Comparison of ENCODE assay signal across 26 cellular contexts in genomic region chr13:31674056-31674455, GRCh38.
DNase-seq lines count a peak whose midpoint lies in the region; ATAC-seq and TF ChIP-seq lines count a peak whose summit lies in the region.
"Had no signal": no experiment of that assay in that cellular context is flagged by ENCODE, and none has a peak within 500 bp of the region (broad histone marks: within the 10 kb centered on the region; RNA-seq: fewer than 3 reads in every experiment).

No MANE protein-coding gene starts in this region.

- ATAC-seq in GM21381 (IDR thresholded peaks at IDR 0.05; ENCODE audit: unreplicated experiment) = no peak
- ATAC-seq: effector memory CD8-positive, alpha-beta T cell; left lobe of liver; sciatic nerve; stimulated activated memory B cell treated with anti-CD40 and anti-IgM and Interleukin-4, amounts not matched to agents 10 μg/mL and 1 μg/mL and 100 μg/mL, for 72 hours had no signal

- H3K36me3 ChIP-seq in suprapubic skin = no peaks in the 10 kb centered on the region
- H3K36me3 ChIP-seq: colonic mucosa, neutrophil, WERI-Rb-1 had no signal

- WGBS in suprapubic skin = 74% methylated on average over 1 of the region's 1 CpG

- no peaks in the 10 kb centered on the region for H3K27me3 ChIP-seq in suprapubic skin
- H3K27me3 ChIP-seq: colonic mucosa, neutrophil had no signal

- DNase-seq in AG20443 (ENCODE audit: low spot score) (peak; percentile 44), LHCN-M2 (ENCODE audit: low read depth) (peak; percentile 14), SK-N-DZ (ENCODE audit: low spot score) (peak; percentile 38), fibroblast of pulmonary artery (ENCODE audit: low read depth) (peak; percentile 47), amniotic stem cell (lab: John Stamatoyannopoulos, UW) (no peak), suprapubic skin (ENCODE audit: low spot score in 2 of 2) (no peak), DMS153 (lab: John Stamatoyannopoulos, UW) (no peak)
- DNase-seq: activated CD4-positive, alpha-beta T cell treated with anti-CD3 and anti-CD28 coated beads, Interleukin-2, amount 10 ng/mL, durations not matched to agents 7 days and 5 days; activated naive CD4-positive, alpha-beta T cell treated with anti-CD3 and anti-CD28 coated beads, Interleukin-2, amount 10 ng/mL, durations not matched to agents 7 days and 5 days; colonic mucosa; DND-41; effector memory CD8-positive, alpha-beta T cell; erythroblast; hypothalamus; Kasumi-1; NCI-H1105; NCI-H1930; NCI-H2227 treated with DMSO at 0.1 percent for 48 hours; NCI-H69; stimulated activated CD4-positive, alpha-beta T cell treated with anti-CD3 and anti-CD28 coated beads, Interleukin-4, amount 100 ng/mL, for 4 hours; WERI-Rb-1 had no signal

- H3K27ac ChIP-seq in suprapubic skin = no peak overlapping the region
- H3K27ac ChIP-seq: colonic mucosa, neutrophil, WERI-Rb-1 had no signal

- TF ChIP-seq CTCF in fibroblast of pulmonary artery (IDR thresholded peaks at IDR 0.05; ENCODE audit: low read length, missing control alignments) (no peak), suprapubic skin (IDR thresholded peaks at IDR 0.05) (no peak)

- H3K4me3 ChIP-seq in fibroblast of pulmonary artery (replicated peaks; ENCODE audit: low read depth, low read length) = no peak overlapping the region
- no peak overlapping the region for H3K4me3 ChIP-seq in suprapubic skin
- H3K4me3 ChIP-seq: colonic mucosa had no signal

- no peaks in the 10 kb centered on the region for H3K4me1 ChIP-seq in suprapubic skin
- H3K4me1 ChIP-seq: colonic mucosa had no signal

- H3K9me3 ChIP-seq in suprapubic skin = no peaks in the 10 kb centered on the region
- H3K9me3 ChIP-seq: colonic mucosa, neutrophil had no signal

- no peak for TF ChIP-seq POLR2A in suprapubic skin (IDR thresholded peaks at IDR 0.05)

- TF ChIP-seq EP300 in suprapubic skin (IDR thresholded peaks at IDR 0.05) = no peak

Comparison
In these comparisons a context has a peak if more than half of its experiments do, and no peak if none do; other contexts are left out.
1. DNase-seq: peak in AG20443 (single experiment), LHCN-M2 (single experiment), SK-N-DZ (single experiment) and fibroblast of pulmonary artery (single experiment); none in amniotic stem cell (single experiment), suprapubic skin (0 of 2) and DMS153 (single experiment).